ENCODE assay signal across 9 cellular contexts in genomic region chr12:122094735-122095561, GRCh38. TPM values are rescaled to one million over a fixed set of nuclear protein-coding genes. Genes with fewer than 3 reads are reported as not detected.
DNase-seq lines count a peak whose midpoint lies in the region; ATAC-seq and TF ChIP-seq lines count a peak whose summit lies in the region.
"Had no signal": no experiment of that assay in that cellular context is flagged by ENCODE, and none has a peak within 500 bp of the region (broad histone marks: within the 10 kb centered on the region; RNA-seq: fewer than 3 reads in every experiment).

No MANE protein-coding gene starts in this region.

- WGBS in sigmoid colon, 2 donors = 49 to 67% methylated on average over 10 of the region's 10 CpGs

- no peaks in the 10 kb centered on the region for H3K9me3 ChIP-seq in sigmoid colon

- no peak for TF ChIP-seq CTCF in sigmoid colon (IDR thresholded peaks at IDR 0.05)
- no peak for TF ChIP-seq CTCF in dorsolateral prefrontal cortex (IDR thresholded peaks at IDR 0.05 in 54 of 56, conservative IDR thresholded peaks at IDR 0.05 in 2 of 56; ENCODE audit: low read depth in 1 of 56, partially characterized antibody in 56 of 56)

- DNase-seq in DMS53 (lab: John Stamatoyannopoulos, UW) (peak; percentile 58), DMS53 treated with DMSO at 0.1 percent for 48 hours (lab: John Stamatoyannopoulos, UW; ENCODE audit: unreplicated experiment) (no peak), NCI-H526 treated with DMSO at 0.1 percent for 48 hours (lab: John Stamatoyannopoulos, UW) (peak; percentile 29), epithelial cell of prostate (ENCODE audit: low read depth, low spot score) (no peak), sigmoid colon (peak; percentile 61), dorsolateral prefrontal cortex (no peak)
- DNase-seq: T-cell had no signal

- TF ChIP-seq POLR2A in sigmoid colon (IDR thresholded peaks at IDR 0.05) = no peak

- peaks cover 0 to 100% (median 99%) of the 10 kb centered on the region in 4 donors for H3K4me1 ChIP-seq in sigmoid colon

- no peak for TF ChIP-seq EP300 in sigmoid colon (IDR thresholded peaks at IDR 0.05)

- no peaks in the 10 kb centered on the region for H3K36me3 ChIP-seq in sigmoid colon

- ATAC-seq in HG03039 (IDR thresholded peaks at IDR 0.05; ENCODE audit: unreplicated experiment) (no peak), GM21423 (IDR thresholded peaks at IDR 0.05; ENCODE audit: unreplicated experiment) (no peak)
- ATAC-seq: T-cell had no signal

- intact Hi-C loops in sigmoid colon (cut with DNase I) = loop anchor here (5.0 kb wide), 1 partner anchor 33 kb away; no protein-coding TSS in a partner anchor
- intact Hi-C loops in dorsolateral prefrontal cortex (cut with DNase I) = no loop called here

- H3K27me3 ChIP-seq in sigmoid colon (no peaks in the 10 kb centered on the region), dorsolateral prefrontal cortex (no peaks in the 10 kb centered on the region)

- no peak overlapping the region for H3K4me3 ChIP-seq in sigmoid colon
- no peak overlapping the region for H3K4me3 ChIP-seq in dorsolateral prefrontal cortex

- H3K27ac ChIP-seq in epithelial cell of prostate = peak overlapping the region; percentile 91
- peak overlapping the region; percentile 32 to 92 (median 86) for H3K27ac ChIP-seq in sigmoid colon
- H3K27ac ChIP-seq in dorsolateral prefrontal cortex = peak overlapping the region in 4 of 59 donors; percentile 20 to 83 (median 26)

RNA-seq across cellular contexts. Expression of gene MLXIP, which starts 16.4 kb away (rescaled TPM):
- total RNA-seq in sigmoid colon = 10 to 100 TPM; 32.9 to 87.5 (median 57.3) TPM
- 100 to 1,000 TPM in 1 of 3 donors, 10 to 100 TPM in 2; 15.6 to 141 (median 35.4) TPM for polyA plus RNA-seq in sigmoid colon
- total RNA-seq in dorsolateral prefrontal cortex = 10 to 100 TPM; 22.2 to 78.4 (median 49.7) TPM

Comparison
In these comparisons a context has a peak if more than half of its experiments do, and no peak if none do; other contexts are left out.
1. DNase-seq: peak in DMS53 (single experiment), NCI-H526 treated with DMSO at 0.1 percent for 48 hours (single experiment) and sigmoid colon (single experiment); none in DMS53 treated with DMSO at 0.1 percent for 48 hours (single experiment), epithelial cell of prostate (single experiment) and dorsolateral prefrontal cortex (0 of 10).